In genomic region chr3:72738752-72739520, GRCh38 we compare ENCODE assay signal across 8 cellular contexts.
DNase-seq lines count a peak whose midpoint lies in the region; ATAC-seq lines count a peak whose summit lies in the region.

No MANE protein-coding gene starts in this region.

- H3K27me3 ChIP-seq in ACC112 (ENCODE audit: insufficient read depth, low read length) = peaks cover 8% of the 10 kb centered on the region
- H3K27me3 ChIP-seq in endocrine pancreas (ENCODE audit: control insufficient read depth, insufficient read depth, low read length) = no peaks in the 10 kb centered on the region
- peaks cover 0 to 3% of the 10 kb centered on the region in 2 donors for H3K27me3 ChIP-seq in mucosa of rectum (ENCODE audit: control insufficient read depth in 2 of 2, insufficient read depth in 2 of 2, low read length in 2 of 2)

- H3K4me3 ChIP-seq in ACC112 (ENCODE audit: low read depth, low read length) (peak overlapping the region; percentile 67), endocrine pancreas (ENCODE audit: control insufficient read depth, insufficient read depth, low read length) (peak overlapping the region; percentile 49), mucosa of rectum (ENCODE audit: low read length in 2 of 2) (peak overlapping the region; percentile 60 to 65)

- H3K36me3 ChIP-seq in ACC112 (ENCODE audit: insufficient read depth, low read length) = no peaks in the 10 kb centered on the region
- no peaks in the 10 kb centered on the region for H3K36me3 ChIP-seq in endocrine pancreas (ENCODE audit: control insufficient read depth, insufficient read depth, low read length)
- H3K36me3 ChIP-seq in mucosa of rectum (ENCODE audit: control insufficient read depth in 2 of 2, insufficient read depth in 2 of 2, low read length in 2 of 2) = no peaks in the 10 kb centered on the region

- peak; percentile 69 for DNase-seq in NCI-H345 (lab: John Stamatoyannopoulos, UW)
- peak; percentile 68 for DNase-seq in activated CD8-positive, alpha-beta memory T cell treated with anti-CD3 and anti-CD28 coated beads, Interleukin-2, amount 50 U/mL, for 4 hours
- peak; percentile 20 to 53 for DNase-seq in stimulated activated CD8-positive, alpha-beta memory T cell treated with anti-CD3 and anti-CD28 coated beads, Interleukin-4, amount 100 ng/mL, for 1 hour (ENCODE audit: low read depth in 2 of 2, low spot score in 1 of 2)

- H3K4me1 ChIP-seq in ACC112 (ENCODE audit: control insufficient read depth, insufficient read depth, low read length, unreplicated experiment) = peaks cover 5% of the 10 kb centered on the region
- H3K4me1 ChIP-seq in endocrine pancreas (ENCODE audit: control insufficient read depth, insufficient read depth, low read length) = peaks cover under 1% of the 10 kb centered on the region
- peaks cover 3 to 13% of the 10 kb centered on the region in 2 donors for H3K4me1 ChIP-seq in mucosa of rectum (ENCODE audit: control insufficient read depth in 2 of 2, insufficient read depth in 2 of 2, low read length in 2 of 2)

- H3K9ac ChIP-seq in endocrine pancreas (ENCODE audit: control insufficient read depth, insufficient read depth, low read length) = peak overlapping the region; percentile 88
- peak overlapping the region; percentile 41 to 58 for H3K9ac ChIP-seq in mucosa of rectum (ENCODE audit: low read depth in 1 of 2, low read length in 2 of 2)

- H3K9me3 ChIP-seq in endocrine pancreas (ENCODE audit: control insufficient read depth, low read length) (peaks cover 2% of the 10 kb centered on the region), mucosa of rectum (ENCODE audit: control insufficient read depth in 2 of 2, low read length in 2 of 2) (no peaks in the 10 kb centered on the region)

- H2AFZ ChIP-seq in ACC112 (ENCODE audit: low read length, unreplicated experiment) = no peak overlapping the region

- peak; percentile 68 for ATAC-seq in GM21526 (IDR thresholded peaks at IDR 0.05; ENCODE audit: low FRiP score, unreplicated experiment)
- ATAC-seq in HG02970 (IDR thresholded peaks at IDR 0.05; ENCODE audit: low FRiP score, unreplicated experiment) = no peak

- H3K27ac ChIP-seq in ACC112 (ENCODE audit: low read depth, low read length) = no peak overlapping the region
- no peak overlapping the region for H3K27ac ChIP-seq in mucosa of rectum (ENCODE audit: low read depth in 2 of 2, low read length in 2 of 2)

- no peaks in the 10 kb centered on the region for H3K79me2 ChIP-seq in ACC112 (ENCODE audit: control insufficient read depth, insufficient read depth, low read length, unreplicated experiment)
